Comparison of ENCODE assay signal across 8 cellular contexts in the genomic region with DNA sequence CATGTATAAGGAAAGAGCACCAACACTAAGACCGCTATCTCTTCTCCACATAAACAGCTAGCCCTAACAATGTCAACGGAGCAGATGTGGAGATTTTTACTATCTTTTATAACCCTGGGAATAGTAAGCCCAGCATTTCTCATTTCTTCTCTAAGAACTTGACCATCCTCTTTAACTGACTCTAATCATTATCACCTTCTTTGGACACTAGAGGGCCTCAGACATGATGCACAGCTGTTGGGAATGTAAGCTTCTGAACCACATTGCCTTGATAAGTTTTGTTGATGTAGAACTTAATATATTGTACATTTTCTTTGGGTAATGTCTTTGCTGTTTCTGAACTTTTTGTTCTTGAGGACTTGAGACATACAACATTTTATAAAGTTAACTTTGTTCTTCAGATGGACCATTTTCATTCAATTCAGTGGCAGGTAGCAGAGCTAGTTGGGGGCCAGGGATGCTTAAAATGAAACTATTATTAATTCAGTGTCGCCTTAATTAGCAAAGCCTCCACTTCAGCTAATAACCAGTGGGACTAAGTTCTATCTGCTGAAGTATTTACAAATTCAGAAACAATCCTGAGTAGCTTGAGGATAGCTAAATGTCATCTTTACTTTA. TPM values are rescaled to one million over a fixed set of nuclear protein-coding genes. Genes with fewer than 3 reads are reported as not detected.
A peak's percentile ranks its signal among the peaks of the same experiment; 100 is the strongest.
DNase-seq lines count a peak whose midpoint lies in the region; ATAC-seq and TF ChIP-seq lines count a peak whose summit lies in the region.

No MANE protein-coding gene starts in this region.

- ATAC-seq in GM19397 (IDR thresholded peaks at IDR 0.05; ENCODE audit: unreplicated experiment): peak; percentile 93
- peak; percentile 90 for ATAC-seq in HG03378 (IDR thresholded peaks at IDR 0.05; ENCODE audit: unreplicated experiment)
- peak; percentile 84 for ATAC-seq in left colon
- peak in 1 of 2 donors; percentile 79 for ATAC-seq in upper lobe of left lung (ENCODE audit: low FRiP score in 2 of 2)

- TF ChIP-seq CTCF in brain microvascular endothelial cell (IDR thresholded peaks at IDR 0.05; ENCODE audit: low read depth, low read length, missing control alignments): peak; percentile 69
- peak in 5 of 6 experiments; percentile 47 to 61 (median 59) for TF ChIP-seq CTCF in upper lobe of left lung (IDR thresholded peaks at IDR 0.05)

- no peaks in the 10 kb centered on the region for H3K27me3 Mint-ChIP-seq in activated T-cell treated with anti-CD3 and anti-CD28 coated beads, Interleukin-2, amount 50 U/mL, for 24 hours

- H3K36me3 Mint-ChIP-seq in activated T-cell treated with anti-CD3 and anti-CD28 coated beads, Interleukin-2, amount 50 U/mL, for 24 hours (ENCODE audit: low read depth): peaks cover 73% of the 10 kb centered on the region

- no peak for TF ChIP-seq POLR2A in upper lobe of left lung (IDR thresholded peaks at IDR 0.05)

- H3K4me3 ChIP-seq in brain microvascular endothelial cell (ENCODE audit: low read depth, low read length) (no peak overlapping the region), upper lobe of left lung (no peak overlapping the region)

- in situ Hi-C loops in brain microvascular endothelial cell (cut with HindIII; ENCODE audit: low pct_ligation_motif_present, low sequenced_read_pairs): no loop called here

- peaks cover 42% of the 10 kb centered on the region for H3K4me1 Mint-ChIP-seq in activated T-cell treated with anti-CD3 and anti-CD28 coated beads, Interleukin-2, amount 50 U/mL, for 24 hours (ENCODE audit: low read depth)

- TF ChIP-seq EP300 in upper lobe of left lung (IDR thresholded peaks at IDR 0.05): no peak

- DNase-seq in DMS153 treated with DMSO at 0.1 percent for 48 hours (lab: John Stamatoyannopoulos, UW; ENCODE audit: unreplicated experiment) (peak; percentile 83), NCI-H446 (lab: John Stamatoyannopoulos, UW) (peak; percentile 18 to 53), brain microvascular endothelial cell (peak; percentile 63), left colon (no peak), upper lobe of left lung (no peak)
- no peak for DNase-seq in activated T-cell treated with anti-CD3 and anti-CD28 coated beads, Interleukin-2, amount 50 U/mL, for 24 hours

- H3K4me1 ChIP-seq in upper lobe of left lung: no peaks in the 10 kb centered on the region

- H3K27me3 ChIP-seq in brain microvascular endothelial cell (replicated peaks) (no peaks in the 10 kb centered on the region), upper lobe of left lung (no peaks in the 10 kb centered on the region)

- no peak overlapping the region for H3K4me3 Mint-ChIP-seq in activated T-cell treated with anti-CD3 and anti-CD28 coated beads, Interleukin-2, amount 50 U/mL, for 24 hours

- H3K9me3 ChIP-seq in upper lobe of left lung: no peaks in the 10 kb centered on the region

- H3K36me3 ChIP-seq in brain microvascular endothelial cell (replicated peaks) (peaks cover 13% of the 10 kb centered on the region), upper lobe of left lung (peaks cover 3 to 57% (median 16%) of the 10 kb centered on the region in 4 donors)

- H3K27ac Mint-ChIP-seq in activated T-cell treated with anti-CD3 and anti-CD28 coated beads, Interleukin-2, amount 50 U/mL, for 24 hours: no peak overlapping the region

- WGBS in upper lobe of left lung, 2 donors: 66 to 69% methylated on average over 3 of the region's 3 CpGs

- no peaks in the 10 kb centered on the region for H3K9me3 Mint-ChIP-seq in activated T-cell treated with anti-CD3 and anti-CD28 coated beads, Interleukin-2, amount 50 U/mL, for 24 hours

- intact Hi-C loops in left colon (cut with DNase I, micrococcal nuclease): no loop called here

- no peak overlapping the region for H3K27ac ChIP-seq in brain microvascular endothelial cell
- H3K27ac ChIP-seq in upper lobe of left lung: no peak overlapping the region

RNA-seq across cellular contexts. Expression of gene TAGLN3, which starts 9.6 kb away (rescaled TPM):
- total RNA-seq in left colon (1 to 10 TPM in 1 of 2 donors, under 1 TPM in 1; 0.37 to 1.0 TPM), upper lobe of left lung (1 to 10 TPM in 1 of 6 donors, not detected in 5; 1.5 TPM)

RNA-seq across cellular contexts. Expression of gene ABHD10, which starts 10.3 kb away (rescaled TPM):
- total RNA-seq in left colon: 10 to 100 TPM; 26.2 to 26.6 TPM
- 10 to 100 TPM in 4 of 6 donors, 1 to 10 TPM in 2; 3.2 to 26.4 (median 18.1) TPM for total RNA-seq in upper lobe of left lung

RNA-seq across cellular contexts. Expression of gene TMPRSS7, which starts 45.4 kb away (rescaled TPM):
- total RNA-seq in left colon: under 1 TPM in 1 of 2 donors, not detected in 1; 0.11 TPM
- total RNA-seq in upper lobe of left lung: under 1 TPM in 3 of 6 donors, not detected in 3; 0.15 to 0.39 (median 0.29) TPM

Comparison
In these comparisons a context has a peak if more than half of its experiments do, and no peak if none do; other contexts are left out.
1. DNase-seq: peak in DMS153 treated with DMSO at 0.1 percent for 48 hours (single experiment), NCI-H446 (2 of 2) and brain microvascular endothelial cell (single experiment); none in left colon (0 of 2), upper lobe of left lung (0 of 2) and activated T-cell treated with anti-CD3 and anti-CD28 coated beads, Interleukin-2, amount 50 U/mL, for 24 hours (single experiment).